In genomic region chr20:14401479-14402138, GRCh38 we compare ENCODE assay signal across 21 cellular contexts.
DNase-seq lines count a peak whose midpoint lies in the region; FAIRE-seq and TF ChIP-seq lines count a peak whose summit lies in the region.
"Had no signal": no experiment of that assay in that cellular context is flagged by ENCODE, and none has a peak within 500 bp of the region (broad histone marks: within the 10 kb centered on the region; RNA-seq: fewer than 3 reads in every experiment).

No MANE protein-coding gene starts in this region.

- peak; percentile 62 for DNase-seq in DMS 273 (lab: John Stamatoyannopoulos, UW; ENCODE audit: unreplicated experiment)
- DNase-seq in DMS 273 treated with DMSO at 0.1 percent for 48 hours (lab: John Stamatoyannopoulos, UW): no peak
- peak; percentile 5 for DNase-seq in NCI-H2227 treated with DMSO at 0.1 percent for 48 hours (lab: John Stamatoyannopoulos, UW)
- DNase-seq in SK-N-MC (ENCODE audit: low read depth, low spot score): no peak
- DNase-seq in small intestine: peak; percentile 35
- no peak for DNase-seq in osteocyte (ENCODE audit: extremely low spot score, unreplicated experiment)
- no peak for DNase-seq in stimulated activated CD4-positive, alpha-beta T cell treated with anti-CD3 and anti-CD28 coated beads, Interleukin-2, amount 100 ng/mL, for 24 hours
- DNase-seq in hypothalamus (lab: John Stamatoyannopoulos, UW): no peak
- DNase-seq: activated CD4-positive, CD25-positive, alpha-beta regulatory T cell; activated naive CD4-positive, alpha-beta T cell treated with anti-CD3 and anti-CD28 coated beads, Interleukin-2, amount 10 ng/mL, durations not matched to agents 7 days and 5 days; body of pancreas; dorsolateral prefrontal cortex; esophagus squamous epithelium; HFFc6; hippocampal formation; left ventricle myocardium inferior; naive B cell; NCI-H2107; Peyer's patch had no signal

- peak overlapping the region; percentile 45; the same call in 1 of the 2 replicates for H3K27ac ChIP-seq in SK-N-MC
- H3K27ac ChIP-seq in small intestine (ENCODE audit: low read depth in 1 of 2, low read length in 1 of 2): no peak overlapping the region
- H3K27ac ChIP-seq: 22Rv1, body of pancreas, dorsolateral prefrontal cortex, esophagus squamous epithelium, left ventricle myocardium inferior, Peyer's patch had no signal

- H3K4me1 Mint-ChIP-seq in osteocyte (ENCODE audit: unreplicated experiment): no peaks in the 10 kb centered on the region
- H3K4me1 Mint-ChIP-seq: activated naive CD4-positive, alpha-beta T cell treated with anti-CD3 and anti-CD28 coated beads, Interleukin-2, amount 10 ng/mL, durations not matched to agents 7 days and 5 days; naive B cell had no signal

- no peaks in the 10 kb centered on the region for H3K9me3 Mint-ChIP-seq in osteocyte (ENCODE audit: unreplicated experiment)

- H3K9me3 ChIP-seq in SK-N-MC (ENCODE audit: low read depth, low read length) (no peaks in the 10 kb centered on the region), small intestine (ENCODE audit: control insufficient read depth, low read depth) (no peaks in the 10 kb centered on the region)
- H3K9me3 ChIP-seq: body of pancreas, esophagus squamous epithelium, left ventricle myocardium inferior, Peyer's patch had no signal

- H3K4me3 ChIP-seq in SK-N-MC: peak overlapping the region; percentile 34; the same call in 1 of the 2 replicates
- no peak overlapping the region for H3K4me3 ChIP-seq in small intestine (ENCODE audit: low read depth in 1 of 2, low read length in 2 of 2)
- H3K4me3 ChIP-seq: body of pancreas, dorsolateral prefrontal cortex, esophagus squamous epithelium, left ventricle myocardium inferior, Peyer's patch had no signal

- no peaks in the 10 kb centered on the region for H3K36me3 ChIP-seq in SK-N-MC (ENCODE audit: insufficient read depth, low read length)
- H3K36me3 ChIP-seq in small intestine (ENCODE audit: control insufficient read depth in 2 of 2, insufficient read depth in 2 of 2, low read length in 2 of 2): no peaks in the 10 kb centered on the region
- H3K36me3 ChIP-seq: esophagus squamous epithelium, left ventricle myocardium inferior, Peyer's patch had no signal

- H3K27me3 Mint-ChIP-seq in osteocyte (ENCODE audit: unreplicated experiment): no peaks in the 10 kb centered on the region
- H3K27me3 Mint-ChIP-seq: activated naive CD4-positive, alpha-beta T cell treated with anti-CD3 and anti-CD28 coated beads, Interleukin-2, amount 10 ng/mL, durations not matched to agents 7 days and 5 days had no signal

- H3K9ac ChIP-seq in SK-N-MC (ENCODE audit: insufficient read length): no peak overlapping the region

- no peak overlapping the region for H3K27ac Mint-ChIP-seq in osteocyte (ENCODE audit: unreplicated experiment)
- H3K27ac Mint-ChIP-seq: activated naive CD4-positive, alpha-beta T cell treated with anti-CD3 and anti-CD28 coated beads, Interleukin-2, amount 10 ng/mL, durations not matched to agents 7 days and 5 days; HFFc6; naive B cell; T-helper 1 cell treated with Interleukin-12 subunit alpha and Interleukin-12 subunit beta and Interleukin-4 antibody, amounts not matched to agents 30 μg/mL and 1 μg/mL, for 36 hours had no signal

- H3K4me1 ChIP-seq in small intestine (ENCODE audit: control insufficient read depth in 2 of 2, insufficient read depth in 1 of 2, low read depth in 1 of 2, low read length in 1 of 2): no peaks in the 10 kb centered on the region
- H3K4me1 ChIP-seq: body of pancreas, esophagus squamous epithelium, left ventricle myocardium inferior, Peyer's patch had no signal

- FAIRE-seq in small intestine (lab: Jason Lieb, UNC): no peak

- H3K27me3 ChIP-seq in small intestine (ENCODE audit: control insufficient read depth in 2 of 2, insufficient read depth in 2 of 2, low read length in 2 of 2): no peaks in the 10 kb centered on the region
- H3K27me3 ChIP-seq: body of pancreas, dorsolateral prefrontal cortex, esophagus squamous epithelium, Peyer's patch had no signal

- TF ChIP-seq CTCF in osteocyte (IDR thresholded peaks at IDR 0.05): no peak

- no peaks in the 10 kb centered on the region for H3K36me3 Mint-ChIP-seq in osteocyte (ENCODE audit: unreplicated experiment)
- H3K36me3 Mint-ChIP-seq: activated naive CD4-positive, alpha-beta T cell treated with anti-CD3 and anti-CD28 coated beads, Interleukin-2, amount 10 ng/mL, durations not matched to agents 7 days and 5 days; naive B cell had no signal

- H3K4me3 Mint-ChIP-seq in osteocyte (ENCODE audit: unreplicated experiment): no peak overlapping the region
- H3K4me3 Mint-ChIP-seq: activated naive CD4-positive, alpha-beta T cell treated with anti-CD3 and anti-CD28 coated beads, Interleukin-2, amount 10 ng/mL, durations not matched to agents 7 days and 5 days; HFFc6; naive B cell; T-helper 1 cell treated with Interleukin-12 subunit alpha and Interleukin-12 subunit beta and Interleukin-4 antibody, amounts not matched to agents 30 μg/mL and 1 μg/mL, for 36 hours had no signal

Comparison
In these comparisons a context has a peak if more than half of its experiments do, and no peak if none do; other contexts are left out.
1. DNase-seq: peak in DMS 273 (single experiment), NCI-H2227 treated with DMSO at 0.1 percent for 48 hours (single experiment) and small intestine (single experiment); none in DMS 273 treated with DMSO at 0.1 percent for 48 hours (single experiment), SK-N-MC (single experiment), osteocyte (single experiment), stimulated activated CD4-positive, alpha-beta T cell treated with anti-CD3 and anti-CD28 coated beads, Interleukin-2, amount 100 ng/mL, for 24 hours (0 of 2) and hypothalamus (0 of 51).